Comparison of ENCODE assay signal across 9 cellular contexts in the genomic region with DNA sequence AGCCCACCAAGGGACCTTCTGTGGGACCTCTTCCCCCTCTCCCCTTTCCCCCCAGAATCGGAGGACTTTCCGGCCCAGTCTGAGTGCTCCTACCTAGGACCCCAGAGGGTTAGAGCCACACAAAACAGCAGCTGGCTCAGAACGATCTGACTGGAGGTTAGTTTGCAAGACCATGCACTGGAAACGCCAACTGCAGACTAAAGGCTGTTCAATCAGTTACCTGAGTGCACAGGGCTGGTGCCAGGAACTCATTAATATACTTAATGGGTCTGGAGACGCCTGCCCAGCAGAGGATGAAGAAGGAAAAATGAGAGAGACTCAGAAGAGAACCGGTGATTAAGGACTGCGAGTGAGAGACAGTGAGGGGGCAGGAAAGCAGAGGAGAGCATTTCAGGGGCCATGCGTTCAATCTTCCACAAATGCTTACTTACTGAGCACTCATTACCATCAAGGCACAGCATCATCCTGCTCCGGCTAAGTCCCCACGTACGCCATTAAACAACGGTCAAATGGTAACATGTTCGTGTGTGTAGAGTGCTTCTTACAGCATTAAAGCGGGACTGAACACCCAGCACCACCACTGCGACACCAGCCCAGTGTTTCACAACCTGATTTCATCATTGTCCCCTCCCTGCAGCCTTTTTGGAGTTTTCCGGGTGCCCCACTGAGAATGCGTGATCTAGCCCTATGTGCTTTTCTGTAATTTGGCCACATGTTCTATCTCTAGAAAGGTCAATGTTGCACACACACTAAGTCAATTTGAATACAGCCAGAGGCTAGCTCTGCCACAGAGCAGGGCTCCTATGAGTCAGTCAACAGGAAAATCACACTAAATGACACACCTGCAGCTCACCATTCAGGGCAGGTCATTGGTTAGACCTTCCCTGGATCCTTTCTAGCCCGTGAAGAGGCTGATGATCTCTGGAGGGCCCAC. TPM values are rescaled to one million over a fixed set of nuclear protein-coding genes. Genes with fewer than 3 reads are reported as not detected.
A peak's percentile ranks its signal among the peaks of the same experiment; 100 is the strongest.
DNase-seq lines count a peak whose midpoint lies in the region; ATAC-seq and TF ChIP-seq lines count a peak whose summit lies in the region.
"Had no signal": no experiment of that assay in that cellular context is flagged by ENCODE, and none has a peak within 500 bp of the region (broad histone marks: within the 10 kb centered on the region; RNA-seq: fewer than 3 reads in every experiment).

No MANE protein-coding gene starts in this region.

- POLR2A ChIA-PET in activated CD8-positive, alpha-beta T cell treated with anti-CD3 and anti-CD28 coated beads, Interleukin-2, amount 10 ng/mL, durations not matched to agents 7 days and 5 days (lab: Charles Lee): interaction anchor here (0.9 to 2.4 kb wide), 5 partner anchors 8 to 118 kb away, joined by 3 to 14 read pairs (median 4); a partner anchor contains a TSS

- no peak for TF ChIP-seq CTCF in hepatocyte (IDR thresholded peaks at IDR 0.05; ENCODE audit: poor library complexity)
- no peak for TF ChIP-seq CTCF in sigmoid colon (IDR thresholded peaks at IDR 0.05)

- TF ChIP-seq EP300 in sigmoid colon (IDR thresholded peaks at IDR 0.05): no peak

- peaks cover 45% of the 10 kb centered on the region for H3K4me1 ChIP-seq in hepatocyte (ENCODE audit: insufficient read depth)
- peaks cover 7 to 54% (median 46%) of the 10 kb centered on the region in 5 donors for H3K4me1 ChIP-seq in subcutaneous abdominal adipose tissue (ENCODE audit: control insufficient read depth in 5 of 5, insufficient read depth in 5 of 5, low read length in 5 of 5)
- H3K4me1 ChIP-seq in sigmoid colon: peaks cover 0 to 43% (median 37%) of the 10 kb centered on the region in 4 donors

- CTCF ChIA-PET in activated CD8-positive, alpha-beta T cell treated with anti-CD3 and anti-CD28 coated beads, Interleukin-2, amount 10 ng/mL, durations not matched to agents 7 days and 5 days (lab: Charles Lee): interaction anchor here (0.9 to 2.9 kb wide), 5 partner anchors 9 to 134 kb away, joined by 3 to 14 read pairs (median 7); no protein-coding TSS in a partner anchor

- peaks cover 63% of the 10 kb centered on the region for H4K20me1 ChIP-seq in hepatocyte (ENCODE audit: insufficient read depth, poor library complexity, severe bottlenecking)

- H3K27ac ChIP-seq in hepatocyte (peak overlapping the region; percentile 98), subcutaneous abdominal adipose tissue (ENCODE audit: low read depth, low read length) (peak overlapping the region; percentile 59), sigmoid colon (no peak overlapping the region)

- no peak overlapping the region for H3K4me2 ChIP-seq in hepatocyte

- no peak overlapping the region for H3K9ac ChIP-seq in subcutaneous abdominal adipose tissue (ENCODE audit: low read length in 5 of 5)

- no peak overlapping the region for H2AFZ ChIP-seq in hepatocyte

- no peak for ATAC-seq in activated CD8-positive, alpha-beta T cell treated with anti-CD3 and anti-CD28 coated beads, Interleukin-2, amount 10 ng/mL, durations not matched to agents 7 days and 5 days
- no peak for ATAC-seq in GM21528 (IDR thresholded peaks at IDR 0.05; ENCODE audit: low FRiP score, unreplicated experiment)

- H3K9me2 ChIP-seq in hepatocyte (replicated peaks; ENCODE audit: insufficient read depth): no peaks in the 10 kb centered on the region

- no peak overlapping the region for H3K4me3 ChIP-seq in hepatocyte
- no peak overlapping the region for H3K4me3 ChIP-seq in subcutaneous abdominal adipose tissue (ENCODE audit: low read depth in 1 of 5, low read length in 5 of 5)
- H3K4me3 ChIP-seq in sigmoid colon: no peak overlapping the region

- no peak for DNase-seq in activated naive CD4-positive, alpha-beta T cell treated with Interleukin-2 at 50 U/mL for 16 hours
- no peak for DNase-seq in activated CD8-positive, alpha-beta T cell treated with anti-CD3 and anti-CD28 coated beads, Interleukin-2, amount 10 ng/mL, durations not matched to agents 7 days and 5 days
- DNase-seq in hepatocyte (ENCODE audit: low spot score): peak; percentile 43
- DNase-seq in HuH-7.5 (ENCODE audit: low spot score): no peak
- no peak for DNase-seq in sigmoid colon
- DNase-seq: NCI-H187 had no signal

- H3K9me3 ChIP-seq in hepatocyte (ENCODE audit: low read depth): no peaks in the 10 kb centered on the region
- no peaks in the 10 kb centered on the region for H3K9me3 ChIP-seq in subcutaneous abdominal adipose tissue (ENCODE audit: control insufficient read depth in 5 of 5, low read length in 5 of 5)
- no peaks in the 10 kb centered on the region for H3K9me3 ChIP-seq in sigmoid colon

- H3K4me1 Mint-ChIP-seq in activated naive CD4-positive, alpha-beta T cell treated with anti-CD3 and anti-CD28 coated beads, Interleukin-2, amount 50 U/mL, for 24 hours: peaks cover 76% of the 10 kb centered on the region
- H3K4me1 Mint-ChIP-seq in activated CD8-positive, alpha-beta T cell treated with anti-CD3 and anti-CD28 coated beads, Interleukin-2, amount 10 ng/mL, durations not matched to agents 7 days and 5 days (ENCODE audit: low read depth): peaks cover 86% of the 10 kb centered on the region

- peaks cover 6% of the 10 kb centered on the region for H3K36me3 ChIP-seq in hepatocyte (replicated peaks; ENCODE audit: insufficient read depth, low read depth)
- peaks cover 8 to 93% (median 77%) of the 10 kb centered on the region in 5 donors for H3K36me3 ChIP-seq in subcutaneous abdominal adipose tissue (ENCODE audit: control insufficient read depth in 5 of 5, insufficient read depth in 5 of 5, low read length in 5 of 5)
- H3K36me3 ChIP-seq in sigmoid colon: peaks cover 38 to 84% (median 70%) of the 10 kb centered on the region in 4 donors

- no peaks in the 10 kb centered on the region for H3K27me3 ChIP-seq in hepatocyte
- H3K27me3 ChIP-seq in subcutaneous abdominal adipose tissue (ENCODE audit: control insufficient read depth in 5 of 5, insufficient read depth in 4 of 5, low read length in 5 of 5): no peaks in the 10 kb centered on the region
- no peaks in the 10 kb centered on the region for H3K27me3 ChIP-seq in sigmoid colon

- peaks cover 49% of the 10 kb centered on the region for H3K36me3 Mint-ChIP-seq in activated naive CD4-positive, alpha-beta T cell treated with anti-CD3 and anti-CD28 coated beads, Interleukin-2, amount 50 U/mL, for 24 hours
- H3K36me3 Mint-ChIP-seq in activated CD8-positive, alpha-beta T cell treated with anti-CD3 and anti-CD28 coated beads, Interleukin-2, amount 10 ng/mL, durations not matched to agents 7 days and 5 days (ENCODE audit: low read depth): peaks cover 91% of the 10 kb centered on the region

- TF ChIP-seq POLR2A in sigmoid colon (IDR thresholded peaks at IDR 0.05): no peak

- H3K27ac Mint-ChIP-seq in activated naive CD4-positive, alpha-beta T cell treated with anti-CD3 and anti-CD28 coated beads, Interleukin-2, amount 50 U/mL, for 24 hours: peak overlapping the region; percentile 84
- H3K27ac Mint-ChIP-seq in activated CD8-positive, alpha-beta T cell treated with anti-CD3 and anti-CD28 coated beads, Interleukin-2, amount 10 ng/mL, durations not matched to agents 7 days and 5 days: peak overlapping the region; percentile 71

- 90% methylated on average over 18 of the region's 18 CpGs for WGBS in hepatocyte (ENCODE audit: low lambda C conversion rate, missing lambda C conversion rate)
- 65 to 84% methylated on average over 18 of the region's 18 CpGs for WGBS in sigmoid colon, 2 donors

- intact Hi-C loops in sigmoid colon (cut with DNase I): loop anchor here (10.0 kb wide), 1 partner anchor 896 kb away; no protein-coding TSS in a partner anchor

- H3K4me3 Mint-ChIP-seq in activated naive CD4-positive, alpha-beta T cell treated with anti-CD3 and anti-CD28 coated beads, Interleukin-2, amount 50 U/mL, for 24 hours: peak overlapping the region; percentile 98
- H3K4me3 Mint-ChIP-seq in activated CD8-positive, alpha-beta T cell treated with anti-CD3 and anti-CD28 coated beads, Interleukin-2, amount 10 ng/mL, durations not matched to agents 7 days and 5 days: peak overlapping the region; percentile 97

- no peaks in the 10 kb centered on the region for H3K9me3 Mint-ChIP-seq in activated naive CD4-positive, alpha-beta T cell treated with anti-CD3 and anti-CD28 coated beads, Interleukin-2, amount 50 U/mL, for 24 hours
- no peaks in the 10 kb centered on the region for H3K9me3 Mint-ChIP-seq in activated CD8-positive, alpha-beta T cell treated with anti-CD3 and anti-CD28 coated beads, Interleukin-2, amount 10 ng/mL, durations not matched to agents 7 days and 5 days (ENCODE audit: insufficient read depth)

- peaks cover 69% of the 10 kb centered on the region for H3K79me2 ChIP-seq in hepatocyte

- no peaks in the 10 kb centered on the region for H3K27me3 Mint-ChIP-seq in activated naive CD4-positive, alpha-beta T cell treated with anti-CD3 and anti-CD28 coated beads, Interleukin-2, amount 50 U/mL, for 24 hours
- H3K27me3 Mint-ChIP-seq in activated CD8-positive, alpha-beta T cell treated with anti-CD3 and anti-CD28 coated beads, Interleukin-2, amount 10 ng/mL, durations not matched to agents 7 days and 5 days (ENCODE audit: low read depth): no peaks in the 10 kb centered on the region

RNA-seq across cellular contexts. Expression of a gene that starts 7.6 kb away (rescaled TPM):
- 1,000 to 10,000 TPM; 3,150 to 3,216 TPM for total RNA-seq in activated CD8-positive, alpha-beta T cell treated with anti-CD3 and anti-CD28 coated beads, Interleukin-2, amount 10 ng/mL, durations not matched to agents 7 days and 5 days
- total RNA-seq in hepatocyte (580 and 659 TPM in 2 replicates), sigmoid colon (100 to 1,000 TPM; 265 to 324 (median 300) TPM)
- polyA plus RNA-seq in hepatocyte (868 and 876 TPM in 2 replicates), sigmoid colon (100 to 1,000 TPM; 344 to 968 (median 364) TPM)

RNA-seq across cellular contexts. Expression of a gene that starts 53.4 kb away (rescaled TPM):
- total RNA-seq in activated CD8-positive, alpha-beta T cell treated with anti-CD3 and anti-CD28 coated beads, Interleukin-2, amount 10 ng/mL, durations not matched to agents 7 days and 5 days: 10 to 100 TPM; 37.4 to 44.7 TPM
- 39.8 and 46.0 TPM in 2 replicates for total RNA-seq in hepatocyte
- 62.8 and 74.3 TPM in 2 replicates for polyA plus RNA-seq in hepatocyte
- total RNA-seq in sigmoid colon: 100 to 1,000 TPM in 2 of 4 donors, 10 to 100 TPM in 2; 90.6 to 148 (median 124) TPM
- 10 to 100 TPM; 19.2 to 43.2 (median 27.5) TPM for polyA plus RNA-seq in sigmoid colon

Comparison
In these comparisons a context has a peak if more than half of its experiments do, and no peak if none do; other contexts are left out.
1. H3K27ac ChIP-seq: peak in hepatocyte (single experiment) and subcutaneous abdominal adipose tissue (single experiment); none in sigmoid colon (0 of 4).